ENCODE assay signal across 19 cellular contexts in the genomic region with DNA sequence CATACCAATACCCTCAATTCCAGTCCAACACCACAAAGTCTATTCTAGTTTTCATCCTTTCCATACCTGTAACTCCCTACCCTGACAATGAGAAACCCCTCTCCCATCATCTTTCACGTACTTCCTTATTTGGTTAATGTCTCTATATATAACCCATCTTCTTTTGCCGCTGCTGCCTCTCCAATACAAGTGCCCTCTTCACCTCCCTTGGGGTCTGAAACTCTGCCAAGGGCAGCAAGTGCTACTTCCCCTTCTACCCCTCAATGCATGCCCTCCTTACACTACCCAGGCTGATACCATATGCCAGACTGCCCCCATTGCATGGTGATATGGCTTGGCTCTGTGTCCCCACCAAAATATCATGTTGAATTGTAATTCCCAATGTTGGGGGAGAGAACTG.
"Had no signal": no experiment of that assay in that cellular context is flagged by ENCODE, and none has a peak within 500 bp of the region (broad histone marks: within the 10 kb centered on the region; RNA-seq: fewer than 3 reads in every experiment).

No MANE protein-coding gene starts in this region.

- DNase-seq: effector memory CD4-positive, alpha-beta T cell; islet precursor cell; left lung; naive thymus-derived CD8-positive, alpha-beta T cell; psoas muscle; sigmoid colon; stimulated activated CD4-positive, alpha-beta T cell treated with anti-CD3 and anti-CD28 coated beads, Interleukin-2, amount 100 ng/mL, for 24 hours; stimulated activated CD4-positive, alpha-beta T cell treated with anti-CD3 and anti-CD28 coated beads, Interleukin-4, amount 100 ng/mL, for 4 hours; stimulated activated naive CD4-positive, alpha-beta T cell; stomach; substantia nigra; trophoblast cell had no signal

- FAIRE-seq: endometrium, frontal cortex had no signal

- H3K36me3 ChIP-seq: left lung, neutrophil, sigmoid colon, stomach, thoracic aorta had no signal

- H3K27ac ChIP-seq: left lung, neutrophil, psoas muscle, sigmoid colon, skin epidermis, stomach, thoracic aorta had no signal

- H3K4me3 ChIP-seq: left lung, lung, psoas muscle, sigmoid colon, skin epidermis, stomach, thoracic aorta had no signal

- H3K4me1 ChIP-seq: psoas muscle, sigmoid colon had no signal

- H3K27me3 ChIP-seq: left lung, neutrophil, sigmoid colon, stomach had no signal

- ATAC-seq: esophagus mucosa; left lung; naive thymus-derived CD8-positive, alpha-beta T cell; psoas muscle had no signal

- H3K9me3 ChIP-seq: left lung, neutrophil, psoas muscle, sigmoid colon, stomach, thoracic aorta had no signal
